ENCODE assay signal across 3 cellular contexts in genomic region chr15:40097968-40098476, GRCh38.
TF ChIP-seq lines count a peak whose summit lies in the region.

No MANE protein-coding gene starts in this region.

TF ChIP-seq in HEK293, 187 proteins besides CTCF, POLR2A, EP300 and RAD21 (continued from another document and continues in another):
- TF ChIP-seq KLF17 (tag by site-specific recombination; IDR thresholded peaks at IDR 0.05) = no peak
- TF ChIP-seq ZNF211 (tag by site-specific recombination; IDR thresholded peaks at IDR 0.05; ENCODE audit: low read depth) = no peak
- TF ChIP-seq, protein P1, sequence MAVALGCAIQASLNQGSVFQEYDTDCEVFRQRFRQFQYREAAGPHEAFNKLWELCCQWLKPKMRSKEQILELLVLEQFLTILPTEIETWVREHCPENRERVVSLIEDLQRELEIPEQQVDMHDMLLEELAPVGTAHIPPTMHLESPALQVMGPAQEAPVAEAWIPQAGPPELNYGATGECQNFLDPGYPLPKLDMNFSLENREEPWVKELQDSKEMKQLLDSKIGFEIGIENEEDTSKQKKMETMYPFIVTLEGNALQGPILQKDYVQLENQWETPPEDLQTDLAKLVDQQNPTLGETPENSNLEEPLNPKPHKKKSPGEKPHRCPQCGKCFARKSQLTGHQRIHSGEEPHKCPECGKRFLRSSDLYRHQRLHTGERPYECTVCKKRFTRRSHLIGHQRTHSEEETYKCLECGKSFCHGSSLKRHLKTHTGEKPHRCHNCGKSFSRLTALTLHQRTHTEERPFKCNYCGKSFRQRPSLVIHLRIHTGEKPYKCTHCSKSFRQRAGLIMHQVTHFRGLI (tag by site-specific recombination; IDR thresholded peaks at IDR 0.05) = 0 out of 2 replicates have a peak, but pooled peaks have one; percentile 17
- TF ChIP-seq ZNF292 (tag by site-specific recombination; IDR thresholded peaks at IDR 0.05; ENCODE audit: borderline replicate concordance, low read depth) = no peak
- TF ChIP-seq IKZF3 (tag by site-specific recombination; IDR thresholded peaks at IDR 0.05) = 0 out of 2 replicates have a peak, but pooled peaks have one; percentile 5
- TF ChIP-seq FEZF1 (tag by site-specific recombination; IDR thresholded peaks at IDR 0.05) = peak; percentile 93
- TF ChIP-seq AEBP2 (tag by site-specific recombination; IDR thresholded peaks at IDR 0.05; ENCODE audit: borderline replicate concordance) = no peak
- TF ChIP-seq, protein P2, sequence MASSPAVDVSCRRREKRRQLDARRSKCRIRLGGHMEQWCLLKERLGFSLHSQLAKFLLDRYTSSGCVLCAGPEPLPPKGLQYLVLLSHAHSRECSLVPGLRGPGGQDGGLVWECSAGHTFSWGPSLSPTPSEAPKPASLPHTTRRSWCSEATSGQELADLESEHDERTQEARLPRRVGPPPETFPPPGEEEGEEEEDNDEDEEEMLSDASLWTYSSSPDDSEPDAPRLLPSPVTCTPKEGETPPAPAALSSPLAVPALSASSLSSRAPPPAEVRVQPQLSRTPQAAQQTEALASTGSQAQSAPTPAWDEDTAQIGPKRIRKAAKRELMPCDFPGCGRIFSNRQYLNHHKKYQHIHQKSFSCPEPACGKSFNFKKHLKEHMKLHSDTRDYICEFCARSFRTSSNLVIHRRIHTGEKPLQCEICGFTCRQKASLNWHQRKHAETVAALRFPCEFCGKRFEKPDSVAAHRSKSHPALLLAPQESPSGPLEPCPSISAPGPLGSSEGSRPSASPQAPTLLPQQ (tag by site-specific recombination; IDR thresholded peaks at IDR 0.05) = peak; percentile 78
- TF ChIP-seq ZSCAN23 (tag by site-specific recombination; IDR thresholded peaks at IDR 0.05) = no peak
- 0 out of 2 replicates have a peak, but pooled peaks have one; percentile 8 for TF ChIP-seq ZNF623 (tag by site-specific recombination; IDR thresholded peaks at IDR 0.05)
- TF ChIP-seq ZNF366 (tag by site-specific recombination; conservative IDR thresholded peaks at IDR 0.05) = no peak

TF ChIP-seq in WTC11, 78 proteins besides CTCF, POLR2A, EP300 and RAD21 (continued from another document and continues in another):
- TF ChIP-seq, protein P3, sequence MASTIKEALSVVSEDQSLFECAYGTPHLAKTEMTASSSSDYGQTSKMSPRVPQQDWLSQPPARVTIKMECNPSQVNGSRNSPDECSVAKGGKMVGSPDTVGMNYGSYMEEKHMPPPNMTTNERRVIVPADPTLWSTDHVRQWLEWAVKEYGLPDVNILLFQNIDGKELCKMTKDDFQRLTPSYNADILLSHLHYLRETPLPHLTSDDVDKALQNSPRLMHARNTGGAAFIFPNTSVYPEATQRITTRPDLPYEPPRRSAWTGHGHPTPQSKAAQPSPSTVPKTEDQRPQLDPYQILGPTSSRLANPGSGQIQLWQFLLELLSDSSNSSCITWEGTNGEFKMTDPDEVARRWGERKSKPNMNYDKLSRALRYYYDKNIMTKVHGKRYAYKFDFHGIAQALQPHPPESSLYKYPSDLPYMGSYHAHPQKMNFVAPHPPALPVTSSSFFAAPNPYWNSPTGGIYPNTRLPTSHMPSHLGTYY (CRISPR knock-in tag; IDR thresholded peaks at IDR 0.05) = no peak
- no peak for TF ChIP-seq ATF1 (CRISPR knock-in tag; IDR thresholded peaks at IDR 0.05)
- TF ChIP-seq FOXJ3 (CRISPR knock-in tag; IDR thresholded peaks at IDR 0.05; ENCODE audit: borderline replicate concordance) = no peak
- TF ChIP-seq, protein P4, sequence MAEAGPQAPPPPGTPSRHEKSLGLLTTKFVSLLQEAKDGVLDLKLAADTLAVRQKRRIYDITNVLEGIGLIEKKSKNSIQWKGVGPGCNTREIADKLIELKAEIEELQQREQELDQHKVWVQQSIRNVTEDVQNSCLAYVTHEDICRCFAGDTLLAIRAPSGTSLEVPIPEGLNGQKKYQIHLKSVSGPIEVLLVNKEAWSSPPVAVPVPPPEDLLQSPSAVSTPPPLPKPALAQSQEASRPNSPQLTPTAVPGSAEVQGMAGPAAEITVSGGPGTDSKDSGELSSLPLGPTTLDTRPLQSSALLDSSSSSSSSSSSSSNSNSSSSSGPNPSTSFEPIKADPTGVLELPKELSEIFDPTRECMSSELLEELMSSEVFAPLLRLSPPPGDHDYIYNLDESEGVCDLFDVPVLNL (CRISPR knock-in tag; IDR thresholded peaks at IDR 0.05; ENCODE audit: borderline replicate concordance, low read depth) = no peak
- TF ChIP-seq IRF2 (CRISPR knock-in tag; IDR thresholded peaks at IDR 0.05; ENCODE audit: borderline replicate concordance, low read depth) = no peak
- no peak for TF ChIP-seq ZNF281 (CRISPR knock-in tag; IDR thresholded peaks at IDR 0.05)
- TF ChIP-seq ATF2 (CRISPR knock-in tag; IDR thresholded peaks at IDR 0.05; ENCODE audit: borderline replicate concordance, low read depth) = no peak

TF ChIP-seq in liver, 16 proteins besides CTCF, POLR2A, EP300 and RAD21 (continued from another document):
- no peak for TF ChIP-seq MAX (IDR thresholded peaks at IDR 0.05)
